8 cellular contexts compared by ENCODE assay signal in genomic region chr1:9371391-9371935, GRCh38.
DNase-seq lines count a peak whose midpoint lies in the region; ATAC-seq and TF ChIP-seq lines count a peak whose summit lies in the region.

No MANE protein-coding gene starts in this region.

- H3K4me1 ChIP-seq in Peyer's patch (peaks cover 0 to 47% (median 0%) of the 10 kb centered on the region in 4 donors), gastroesophageal sphincter (peaks cover 11 to 97% (median 52%) of the 10 kb centered on the region in 3 donors)

- H3K9me3 Mint-ChIP-seq in activated T-helper 1 cell treated with anti-CD3 and anti-CD28 coated beads, Interleukin-12 subunit alpha, Interleukin-12 subunit beta, Interleukin-2, Interleukin-4 antibody, amounts not matched to agents 30 ng/mL and 10 ng/mL and 1 ng/mL, durations not matched to agents 14 hours and 24 hours and 36 hours, result no peaks in the 10 kb centered on the region

- no peaks in the 10 kb centered on the region for H3K4me1 Mint-ChIP-seq in activated T-helper 1 cell treated with anti-CD3 and anti-CD28 coated beads, Interleukin-12 subunit alpha, Interleukin-12 subunit beta, Interleukin-2, Interleukin-4 antibody, amounts not matched to agents 30 ng/mL and 10 ng/mL and 1 ng/mL, durations not matched to agents 14 hours and 24 hours and 36 hours (ENCODE audit: low read depth)

- peaks cover 0 to 27% (median 0%) of the 10 kb centered on the region in 3 donors for H3K36me3 ChIP-seq in Peyer's patch
- H3K36me3 ChIP-seq in gastroesophageal sphincter, result peaks cover 0 to 22% of the 10 kb centered on the region in 2 donors

- H3K27me3 Mint-ChIP-seq in activated T-helper 1 cell treated with anti-CD3 and anti-CD28 coated beads, Interleukin-12 subunit alpha, Interleukin-12 subunit beta, Interleukin-2, Interleukin-4 antibody, amounts not matched to agents 30 ng/mL and 10 ng/mL and 1 ng/mL, durations not matched to agents 14 hours and 24 hours and 36 hours (ENCODE audit: insufficient read depth), result no peaks in the 10 kb centered on the region

- POLR2A ChIA-PET in AG04449 (lab: Yijun Ruan, JAX), result interaction anchor here (0.6 to 1.2 kb wide), 4 partner anchors 22 to 96 kb away, joined by 3 to 7 read pairs (median 3); no protein-coding TSS in a partner anchor

- no peaks in the 10 kb centered on the region for H3K36me3 Mint-ChIP-seq in activated T-helper 1 cell treated with anti-CD3 and anti-CD28 coated beads, Interleukin-12 subunit alpha, Interleukin-12 subunit beta, Interleukin-2, Interleukin-4 antibody, amounts not matched to agents 30 ng/mL and 10 ng/mL and 1 ng/mL, durations not matched to agents 14 hours and 24 hours and 36 hours (ENCODE audit: low read depth)

- ATAC-seq in gastroesophageal sphincter (peak; percentile 86), omental fat pad (ENCODE audit: low FRiP score) (peak; percentile 19)

- H3K27me3 ChIP-seq in Peyer's patch (no peaks in the 10 kb centered on the region), gastroesophageal sphincter (no peaks in the 10 kb centered on the region)

- DNase-seq in AG04449 (ENCODE audit: low read depth, low spot score) (peak; percentile 59), Peyer's patch (peak in 1 of 3 donors; percentile 69), omental fat pad (ENCODE audit: low spot score) (no peak), SHP77 (lab: John Stamatoyannopoulos, UW) (no peak), AML-193 (lab: John Stamatoyannopoulos, UW) (no peak)
- DNase-seq in activated T-helper 1 cell treated with anti-CD3 and anti-CD28 coated beads, Interleukin-12 subunit alpha, Interleukin-12 subunit beta, Interleukin-2, Interleukin-4 antibody, amounts not matched to agents 30 ng/mL and 10 ng/mL and 1 ng/mL, durations not matched to agents 14 hours and 24 hours and 36 hours (ENCODE audit: low spot score), result no peak
- DNase-seq in central memory CD4-positive, alpha-beta T cell, result no peak

- no peak for TF ChIP-seq CTCF in AG04449 (IDR thresholded peaks at IDR 0.05; ENCODE audit: insufficient read depth, low read length, missing control alignments)
- TF ChIP-seq CTCF in Peyer's patch (IDR thresholded peaks at IDR 0.05), result no peak
- no peak for TF ChIP-seq CTCF in gastroesophageal sphincter (IDR thresholded peaks at IDR 0.05)
- no peak for TF ChIP-seq CTCF in omental fat pad (IDR thresholded peaks at IDR 0.05)

- no peak for TF ChIP-seq EP300 in gastroesophageal sphincter (IDR thresholded peaks at IDR 0.05)

- H3K9me3 ChIP-seq in Peyer's patch, result no peaks in the 10 kb centered on the region
- H3K9me3 ChIP-seq in gastroesophageal sphincter, result no peaks in the 10 kb centered on the region

- intact Hi-C loops in activated T-helper 1 cell treated with anti-CD3 and anti-CD28 coated beads, Interleukin-12 subunit alpha, Interleukin-12 subunit beta, Interleukin-2, Interleukin-4 antibody, amounts not matched to agents 30 ng/mL and 10 ng/mL and 1 ng/mL, durations not matched to agents 14 hours and 24 hours and 36 hours (cut with micrococcal nuclease), result no loop called here

- H3K4me3 Mint-ChIP-seq in activated T-helper 1 cell treated with anti-CD3 and anti-CD28 coated beads, Interleukin-12 subunit alpha, Interleukin-12 subunit beta, Interleukin-2, Interleukin-4 antibody, amounts not matched to agents 30 ng/mL and 10 ng/mL and 1 ng/mL, durations not matched to agents 14 hours and 24 hours and 36 hours, result no peak overlapping the region

- CTCF ChIA-PET in AG04449 (lab: Yijun Ruan, JAX), result interaction anchor here (1.1 to 2.1 kb wide), 4 partner anchors 18 to 120 kb away, joined by 3 to 6 read pairs (median 4); no protein-coding TSS in a partner anchor

- WGBS in gastroesophageal sphincter (ENCODE audit: low coverage in 1 of 2), 2 donors, result 7% methylated on average over 7 of the region's 15 CpGs; no CpG with 5 or more reads in 1 of the 2 donors

- TF ChIP-seq POLR2A in Peyer's patch (IDR thresholded peaks at IDR 0.05) (no peak), gastroesophageal sphincter (IDR thresholded peaks at IDR 0.05) (peak in 1 of 2 donors; percentile 27)

- H3K27ac ChIP-seq in Peyer's patch (peak overlapping the region; percentile 58 to 93 (median 69)), gastroesophageal sphincter (peak overlapping the region; percentile 90 to 97 (median 92))

- no peak overlapping the region for H3K27ac Mint-ChIP-seq in activated T-helper 1 cell treated with anti-CD3 and anti-CD28 coated beads, Interleukin-12 subunit alpha, Interleukin-12 subunit beta, Interleukin-2, Interleukin-4 antibody, amounts not matched to agents 30 ng/mL and 10 ng/mL and 1 ng/mL, durations not matched to agents 14 hours and 24 hours and 36 hours

- no peak overlapping the region for H3K4me3 ChIP-seq in AG04449 (ENCODE audit: low read depth, low read length)
- no peak overlapping the region for H3K4me3 ChIP-seq in Peyer's patch
- no peak overlapping the region for H3K4me3 ChIP-seq in gastroesophageal sphincter
